Comparison of ENCODE assay signal across 28 cellular contexts in genomic region chr17:39695089-39695474, GRCh38. TPM values are rescaled to one million over a fixed set of nuclear protein-coding genes. Genes with fewer than 3 reads are reported as not detected.
A peak's percentile ranks its signal among the peaks of the same experiment; 100 is the strongest.
DNase-seq lines count a peak whose midpoint lies in the region; ATAC-seq, FAIRE-seq and TF ChIP-seq lines count a peak whose summit lies in the region.
"Had no signal": no experiment of that assay in that cellular context is flagged by ENCODE, and none has a peak within 500 bp of the region (broad histone marks: within the 10 kb centered on the region; RNA-seq: fewer than 3 reads in every experiment).

No MANE protein-coding gene starts in this region.

- TF ChIP-seq RAD21 in A549 (conservative IDR thresholded peaks at IDR 0.05 in 1 of 2, IDR thresholded peaks at IDR 0.05 in 1 of 2): no peak

- H4K20me1 ChIP-seq in Karpas-422 (ENCODE audit: insufficient read depth, low read depth, low read length): no peaks in the 10 kb centered on the region

- DNase-seq in A549 (ENCODE audit: low read depth in 1 of 2, low spot score in 1 of 2) (no peak), erythroblast (lab: John Stamatoyannopoulos, UW) (no peak), Karpas-422 (no peak)
- no peak for DNase-seq in activated T-helper 2 cell treated with anti-CD3 and anti-CD28 coated beads, Interferon-gamma antibody, Interleukin-2, Interleukin-4, amounts not matched to agents 10 μg/mL and 5 μg/mL and 100 μg/mL, durations not matched to agents 14 hours and 24 hours and 36 hours (ENCODE audit: low spot score)
- DNase-seq: activated effector memory CD4-positive, alpha-beta T cell treated with anti-CD3 and anti-CD28 coated beads, Interleukin-2, amount 50 U/mL, for 16 hours; foreskin fibroblast; GF-D8; heart right ventricle; immature natural killer cell; left ventricle myocardium superior; NCI-H1092 treated with DMSO at 0.1 percent for 48 hours; NCI-H1930; NCI-H2227 treated with DMSO at 0.1 percent for 48 hours; NCI-H69; nephron progenitor cell; posterior cingulate gyrus; sigmoid colon; stimulated activated CD4-positive, alpha-beta T cell treated with anti-CD3 and anti-CD28 coated beads, Interleukin-15, amount 100 ng/mL, for 24 hours; WERI-Rb-1 had no signal

- POLR2A ChIA-PET in A549 (lab: Yijun Ruan, JAX): interaction anchor here (0.6 kb wide), 1 partner anchor 36 kb away, joined by 7 read pairs; no protein-coding TSS in a partner anchor

- H3K9me3 Mint-ChIP-seq in activated T-helper 2 cell treated with anti-CD3 and anti-CD28 coated beads, Interferon-gamma antibody, Interleukin-2, Interleukin-4, amounts not matched to agents 10 μg/mL and 5 μg/mL and 100 μg/mL, durations not matched to agents 14 hours and 24 hours and 36 hours: no peaks in the 10 kb centered on the region
- H3K9me3 Mint-ChIP-seq: immature natural killer cell, nephron progenitor cell had no signal

- H3K9me3 ChIP-seq in A549: no peaks in the 10 kb centered on the region
- no peaks in the 10 kb centered on the region for H3K9me3 ChIP-seq in HUES64 (ENCODE audit: insufficient read depth, low read depth, low read length)
- H3K9me3 ChIP-seq in iPS-15b (ENCODE audit: control insufficient read depth, insufficient read depth, low read length): no peaks in the 10 kb centered on the region
- H3K9me3 ChIP-seq in mucosa of rectum (ENCODE audit: control insufficient read depth in 2 of 2, low read length in 2 of 2): no peaks in the 10 kb centered on the region
- H3K9me3 ChIP-seq in Karpas-422 (ENCODE audit: low read length): no peaks in the 10 kb centered on the region
- H3K9me3 ChIP-seq: body of pancreas, heart right ventricle, sigmoid colon had no signal

- ATAC-seq in A549 (no peak), HG03571 (IDR thresholded peaks at IDR 0.05; ENCODE audit: unreplicated experiment) (no peak)
- ATAC-seq: body of pancreas, heart right ventricle, left ventricle myocardium superior had no signal

- H3K4me3 Mint-ChIP-seq in activated T-helper 2 cell treated with anti-CD3 and anti-CD28 coated beads, Interferon-gamma antibody, Interleukin-2, Interleukin-4, amounts not matched to agents 10 μg/mL and 5 μg/mL and 100 μg/mL, durations not matched to agents 14 hours and 24 hours and 36 hours (ENCODE audit: low read depth): no peak overlapping the region
- H3K4me3 Mint-ChIP-seq: immature natural killer cell had no signal

- H3K9ac ChIP-seq in HUES64 (ENCODE audit: low read depth, low read length): peak overlapping the region; percentile 9; the same call in 1 of the 2 replicates
- peak overlapping the region; percentile 50 for H3K9ac ChIP-seq in iPS-15b (ENCODE audit: low read depth, low read length)
- H3K9ac ChIP-seq in mucosa of rectum (ENCODE audit: low read depth in 1 of 2, low read length in 2 of 2): no peak overlapping the region
- no peak overlapping the region for H3K9ac ChIP-seq in Karpas-422 (ENCODE audit: low read length)

- no peak for TF ChIP-seq EP300 in A549 (IDR thresholded peaks at IDR 0.05)

- H3K4me1 ChIP-seq in A549 (peaks cover 16% of the 10 kb centered on the region), HUES64 (ENCODE audit: insufficient read depth, low read length) (peaks cover 35% of the 10 kb centered on the region), iPS-15b (ENCODE audit: control insufficient read depth, insufficient read depth, low read length) (peaks cover 13% of the 10 kb centered on the region), mucosa of rectum (ENCODE audit: control insufficient read depth in 2 of 2, insufficient read depth in 2 of 2, low read length in 2 of 2) (peaks cover 10 to 12% of the 10 kb centered on the region in 2 donors), Karpas-422 (ENCODE audit: low read length) (no peaks in the 10 kb centered on the region)

- H3K27me3 Mint-ChIP-seq in activated T-helper 2 cell treated with anti-CD3 and anti-CD28 coated beads, Interferon-gamma antibody, Interleukin-2, Interleukin-4, amounts not matched to agents 10 μg/mL and 5 μg/mL and 100 μg/mL, durations not matched to agents 14 hours and 24 hours and 36 hours (ENCODE audit: low read depth): peaks cover 12% of the 10 kb centered on the region

- H3K4me2 ChIP-seq in A549 (0 out of 3 replicates have a peak overlapping the region, but pooled peaks have one; percentile 0), Karpas-422 (ENCODE audit: low read depth, low read length, poor library complexity, severe bottlenecking) (no peak overlapping the region)

- CTCF ChIA-PET in A549 (lab: Yijun Ruan, JAX): interaction anchor here (0.6 to 50.7 kb wide), 8 partner anchors 13 to 58 kb away, joined by 3 to 1391 read pairs (median 8); partner anchors contain the start of genes MIEN1, PNMT, PPP1R1B and STARD3

- H3K36me3 Mint-ChIP-seq in activated T-helper 2 cell treated with anti-CD3 and anti-CD28 coated beads, Interferon-gamma antibody, Interleukin-2, Interleukin-4, amounts not matched to agents 10 μg/mL and 5 μg/mL and 100 μg/mL, durations not matched to agents 14 hours and 24 hours and 36 hours (ENCODE audit: low read depth): no peaks in the 10 kb centered on the region

- H3K27ac ChIP-seq in A549 (no peak overlapping the region), HUES64 (ENCODE audit: low read depth, low read length) (peak overlapping the region; percentile 92), mucosa of rectum (ENCODE audit: low read depth in 2 of 2, low read length in 2 of 2) (peak overlapping the region; percentile 51 to 65), Karpas-422 (ENCODE audit: low read length) (no peak overlapping the region)
- H3K27ac ChIP-seq: heart right ventricle, WERI-Rb-1 had no signal

- TF ChIP-seq POLR2A in A549 (IDR thresholded peaks at IDR 0.05; ENCODE audit: low read length) (no peak), erythroblast (IDR thresholded peaks at IDR 0.05; ENCODE audit: low read length) (no peak)

- no peaks in the 10 kb centered on the region for H3K79me2 ChIP-seq in Karpas-422 (ENCODE audit: low read length)

- H3K4me3 ChIP-seq in A549 (no peak overlapping the region), HUES64 (ENCODE audit: low read length) (no peak overlapping the region), iPS-15b (ENCODE audit: low read depth, low read length) (no peak overlapping the region), mucosa of rectum (ENCODE audit: low read length in 2 of 2) (no peak overlapping the region), Karpas-422 (ENCODE audit: low read length) (no peak overlapping the region)
- H3K4me3 ChIP-seq: body of pancreas, heart right ventricle, sigmoid colon had no signal

- WGBS in A549 (ENCODE audit: missing lambda C conversion rate): 80% methylated on average over 2 of the region's 2 CpGs
- 68% methylated on average over 2 of the region's 2 CpGs for WGBS in HUES64

- H3K27ac Mint-ChIP-seq in activated T-helper 2 cell treated with anti-CD3 and anti-CD28 coated beads, Interferon-gamma antibody, Interleukin-2, Interleukin-4, amounts not matched to agents 10 μg/mL and 5 μg/mL and 100 μg/mL, durations not matched to agents 14 hours and 24 hours and 36 hours: no peak overlapping the region

- TF ChIP-seq CTCF in A549 (IDR thresholded peaks at IDR 0.05): no peak

- intact Hi-C loops in activated T-helper 2 cell treated with anti-CD3 and anti-CD28 coated beads, Interferon-gamma antibody, Interleukin-2, Interleukin-4, amounts not matched to agents 10 μg/mL and 5 μg/mL and 100 μg/mL, durations not matched to agents 14 hours and 24 hours and 36 hours (cut with micrococcal nuclease): no loop called here

- no peaks in the 10 kb centered on the region for H3K4me1 Mint-ChIP-seq in activated T-helper 2 cell treated with anti-CD3 and anti-CD28 coated beads, Interferon-gamma antibody, Interleukin-2, Interleukin-4, amounts not matched to agents 10 μg/mL and 5 μg/mL and 100 μg/mL, durations not matched to agents 14 hours and 24 hours and 36 hours (ENCODE audit: low read depth)

- no peak for FAIRE-seq in A549 (lab: Jason Lieb, UNC)
- FAIRE-seq: A204.1, GM18507 had no signal

- no peaks in the 10 kb centered on the region for H3K9me2 ChIP-seq in Karpas-422 (replicated peaks; ENCODE audit: insufficient read depth, low read length)

- H3K27me3 ChIP-seq in HUES64 (ENCODE audit: insufficient read depth, low read length) (no peaks in the 10 kb centered on the region), iPS-15b (ENCODE audit: control insufficient read depth, insufficient read depth, low read length) (no peaks in the 10 kb centered on the region), mucosa of rectum (ENCODE audit: control insufficient read depth in 2 of 2, insufficient read depth in 2 of 2, low read length in 2 of 2) (no peaks in the 10 kb centered on the region), Karpas-422 (ENCODE audit: low read length) (no peaks in the 10 kb centered on the region)
- H3K27me3 ChIP-seq: body of pancreas, sigmoid colon had no signal

- H3K36me3 ChIP-seq in HUES64 (ENCODE audit: insufficient read depth, low read length) (no peaks in the 10 kb centered on the region), iPS-15b (ENCODE audit: control insufficient read depth, insufficient read depth, low read length) (no peaks in the 10 kb centered on the region), mucosa of rectum (ENCODE audit: control insufficient read depth in 2 of 2, insufficient read depth in 2 of 2, low read length in 2 of 2) (no peaks in the 10 kb centered on the region), Karpas-422 (ENCODE audit: insufficient read depth, low read length) (no peaks in the 10 kb centered on the region)
- H3K36me3 ChIP-seq: heart right ventricle, sigmoid colon had no signal

- no peak overlapping the region for H2AFZ ChIP-seq in Karpas-422 (ENCODE audit: low read length)

RNA-seq across cellular contexts. Expression of gene ERBB2, which starts 4.8 kb away (rescaled TPM):
- 22.4 and 34.8 TPM in 2 replicates for polyA plus RNA-seq in A549 (2011; rRNA removed)
- 18.9 and 24.0 TPM in 2 replicates for polyA plus RNA-seq in A549 (2012; cell fraction: cytosol; rRNA removed)
- 55.4 and 64.4 TPM in 2 replicates for polyA plus RNA-seq in A549 (2012; cell fraction: nucleus; rRNA removed)
- polyA plus RNA-seq in A549 (2017; fragmentation: RNase III; extraction: RNeasy Plus Mini Kit Qiagen cat#74134 plus additional on column Dnase treatment): 28.6 to 32.4 TPM (median 32.0 TPM) in 3 replicates
- polyA minus RNA-seq in A549 (2011; rRNA and poly(A)+ RNA removed): 74.9 and 108 TPM in 2 replicates
- 138 TPM for polyA plus RNA-seq in HUES64 (2013, experiment 1 of 2)
- polyA plus RNA-seq in HUES64 (2013, experiment 2 of 2): 104 TPM
- total RNA-seq in activated T-helper 2 cell treated with anti-CD3 and anti-CD28 coated beads, Interferon-gamma antibody, Interleukin-2, Interleukin-4, amounts not matched to agents 10 μg/mL and 5 μg/mL and 100 μg/mL, durations not matched to agents 14 hours and 24 hours and 36 hours: 4.0 and 4.1 TPM in 2 replicates
- 7.3 and 10.9 TPM in 2 replicates for total RNA-seq in Karpas-422 (2014; rRNA removed; shearing (Covaris generic); ENCODE audit: low replicate concordance)

RNA-seq across cellular contexts. Expression of gene PGAP3, which starts 7.2 kb away (rescaled TPM):
- polyA plus RNA-seq in A549 (2011; rRNA removed): 8.5 and 10.6 TPM in 2 replicates
- polyA plus RNA-seq in A549 (2012; cell fraction: cytosol; rRNA removed): 8.7 and 11.2 TPM in 2 replicates
- 45.5 and 48.0 TPM in 2 replicates for polyA plus RNA-seq in A549 (2012; cell fraction: nucleus; rRNA removed)
- polyA plus RNA-seq in A549 (2017; fragmentation: RNase III; extraction: RNeasy Plus Mini Kit Qiagen cat#74134 plus additional on column Dnase treatment): 6.2 to 8.0 TPM (median 7.3 TPM) in 3 replicates
- polyA minus RNA-seq in A549 (2011; rRNA and poly(A)+ RNA removed): 15.5 and 18.5 TPM in 2 replicates
- polyA plus RNA-seq in HUES64 (2013, experiment 1 of 2): 10.3 TPM
- polyA plus RNA-seq in HUES64 (2013, experiment 2 of 2): 8.7 TPM
- total RNA-seq in activated T-helper 2 cell treated with anti-CD3 and anti-CD28 coated beads, Interferon-gamma antibody, Interleukin-2, Interleukin-4, amounts not matched to agents 10 μg/mL and 5 μg/mL and 100 μg/mL, durations not matched to agents 14 hours and 24 hours and 36 hours: 12.9 and 14.0 TPM in 2 replicates
- 10.6 and 20.2 TPM in 2 replicates for total RNA-seq in Karpas-422 (2014; rRNA removed; shearing (Covaris generic); ENCODE audit: low replicate concordance)

RNA-seq across cellular contexts. Expression of gene PNMT, which starts 26.8 kb away (rescaled TPM):
- polyA plus RNA-seq in A549 (2011; rRNA removed) (not detected in 2 replicates), A549 (2017; fragmentation: RNase III; extraction: RNeasy Plus Mini Kit Qiagen cat#74134 plus additional on column Dnase treatment) (0.16 TPM in 1 of 3 replicates, not detected in the others)
- 0.05 and 0.16 TPM in 2 replicates for polyA plus RNA-seq in A549 (2012; cell fraction: cytosol; rRNA removed)
- polyA plus RNA-seq in A549 (2012; cell fraction: nucleus; rRNA removed): 0.12 TPM in 1 of 2 replicates, not detected in the other
- not detected in 2 replicates for polyA minus RNA-seq in A549 (2011; rRNA and poly(A)+ RNA removed)
- 2.9 TPM for polyA plus RNA-seq in HUES64 (2013, experiment 1 of 2)
- polyA plus RNA-seq in HUES64 (2013, experiment 2 of 2): 1.9 TPM
- total RNA-seq in activated T-helper 2 cell treated with anti-CD3 and anti-CD28 coated beads, Interferon-gamma antibody, Interleukin-2, Interleukin-4, amounts not matched to agents 10 μg/mL and 5 μg/mL and 100 μg/mL, durations not matched to agents 14 hours and 24 hours and 36 hours: not detected in 2 replicates
- 6.8 TPM in 1 of 2 replicates, not detected in the other for total RNA-seq in Karpas-422 (2014; rRNA removed; shearing (Covaris generic); ENCODE audit: low replicate concordance)
- total RNA-seq: mononuclear cell, urinary bladder had no signal

RNA-seq across cellular contexts. Expression of gene TCAP, which starts 29.9 kb away (rescaled TPM):
- polyA plus RNA-seq in A549 (2011; rRNA removed) (0.41 and 0.67 TPM in 2 replicates), A549 (2017; fragmentation: RNase III; extraction: RNeasy Plus Mini Kit Qiagen cat#74134 plus additional on column Dnase treatment) (1.0 to 1.6 TPM (median 1.2 TPM) in 3 replicates)
- polyA plus RNA-seq in A549 (2012; cell fraction: cytosol; rRNA removed): 0.40 and 0.61 TPM in 2 replicates
- polyA plus RNA-seq in A549 (2012; cell fraction: nucleus; rRNA removed): 3.7 and 4.3 TPM in 2 replicates
- 0.73 and 1.2 TPM in 2 replicates for polyA minus RNA-seq in A549 (2011; rRNA and poly(A)+ RNA removed)
- polyA plus RNA-seq in HUES64 (2013, experiment 1 of 2): 0.40 TPM
- polyA plus RNA-seq in HUES64 (2013, experiment 2 of 2): 0.32 TPM
- total RNA-seq in activated T-helper 2 cell treated with anti-CD3 and anti-CD28 coated beads, Interferon-gamma antibody, Interleukin-2, Interleukin-4, amounts not matched to agents 10 μg/mL and 5 μg/mL and 100 μg/mL, durations not matched to agents 14 hours and 24 hours and 36 hours: 0.76 and 0.87 TPM in 2 replicates
- 1.5 and 1.9 TPM in 2 replicates for total RNA-seq in Karpas-422 (2014; rRNA removed; shearing (Covaris generic); ENCODE audit: low replicate concordance)
- polyA plus RNA-seq: immature natural killer cell had no signal

RNA-seq across cellular contexts. Expression of gene MIEN1, which starts 35.2 kb away (rescaled TPM):
- polyA plus RNA-seq in A549 (2011; rRNA removed): 63.9 and 111 TPM in 2 replicates
- 101 and 102 TPM in 2 replicates for polyA plus RNA-seq in A549 (2012; cell fraction: cytosol; rRNA removed)
- polyA plus RNA-seq in A549 (2012; cell fraction: nucleus; rRNA removed): 36.5 and 53.9 TPM in 2 replicates
- polyA plus RNA-seq in A549 (2017; fragmentation: RNase III; extraction: RNeasy Plus Mini Kit Qiagen cat#74134 plus additional on column Dnase treatment): 73.2 to 86.5 TPM (median 85.5 TPM) in 3 replicates
- polyA minus RNA-seq in A549 (2011; rRNA and poly(A)+ RNA removed): 40.9 and 46.7 TPM in 2 replicates
- polyA plus RNA-seq in HUES64 (2013, experiment 1 of 2): 29.9 TPM
- 42.8 TPM for polyA plus RNA-seq in HUES64 (2013, experiment 2 of 2)
- total RNA-seq in activated T-helper 2 cell treated with anti-CD3 and anti-CD28 coated beads, Interferon-gamma antibody, Interleukin-2, Interleukin-4, amounts not matched to agents 10 μg/mL and 5 μg/mL and 100 μg/mL, durations not matched to agents 14 hours and 24 hours and 36 hours: 36.2 and 38.8 TPM in 2 replicates
- total RNA-seq in Karpas-422 (2014; rRNA removed; shearing (Covaris generic); ENCODE audit: low replicate concordance): 77.8 and 78.6 TPM in 2 replicates

Comparison
In these comparisons a context has a peak if more than half of its experiments do, and no peak if none do; other contexts are left out.
1. H3K27ac ChIP-seq: peak in HUES64 (single experiment) and mucosa of rectum (2 of 2); none in A549 (0 of 2) and Karpas-422 (single experiment).
2. H3K9ac ChIP-seq: peak in HUES64 (single experiment) and iPS-15b (single experiment); none in mucosa of rectum (0 of 2) and Karpas-422 (single experiment).